Comparison of ENCODE assay signal across 16 cellular contexts in the genomic region with DNA sequence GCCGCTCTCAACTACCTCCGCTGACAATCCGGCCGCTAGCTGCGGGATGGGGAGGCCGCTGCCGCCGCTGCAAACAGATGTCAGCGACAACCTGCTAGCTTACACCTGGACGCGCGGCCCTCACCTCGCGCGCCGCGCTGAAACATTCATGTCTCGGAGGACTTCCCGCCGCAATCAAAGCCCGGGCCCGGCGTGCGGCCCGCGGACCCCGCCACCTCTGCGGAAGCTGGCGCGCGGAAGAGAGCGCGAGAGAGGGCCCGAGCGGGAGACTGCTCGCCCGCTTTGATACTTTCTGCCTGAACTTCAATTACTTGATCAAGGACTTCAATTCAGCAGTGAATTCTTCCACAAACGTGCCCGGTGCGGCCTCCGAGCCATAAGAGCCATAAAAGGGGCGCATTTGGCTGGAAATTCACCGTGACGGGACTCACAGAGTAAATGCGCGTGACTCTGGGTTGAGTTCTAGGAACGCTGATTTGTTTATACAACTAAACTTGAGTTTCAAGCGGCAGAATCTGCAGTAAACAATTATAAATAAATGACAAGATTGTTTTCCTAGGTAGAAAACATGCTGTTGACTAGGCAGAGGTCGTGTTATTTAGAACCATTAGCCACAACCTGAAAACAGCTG.
A peak's percentile ranks its signal among the peaks of the same experiment; 100 is the strongest.
DNase-seq lines count a peak whose midpoint lies in the region; ATAC-seq and TF ChIP-seq lines count a peak whose summit lies in the region.
"Had no signal": no experiment of that assay in that cellular context is flagged by ENCODE, and none has a peak within 500 bp of the region (broad histone marks: within the 10 kb centered on the region; RNA-seq: fewer than 3 reads in every experiment).

No MANE protein-coding gene starts in this region.

- TF ChIP-seq CTCF in Caco-2 (IDR thresholded peaks at IDR 0.05; ENCODE audit: insufficient read depth in 1 of 2, low read depth in 1 of 2, low read length in 1 of 2, severe bottlenecking in 1 of 2, unreplicated experiment in 1 of 2): no peak
- TF ChIP-seq CTCF in brain microvascular endothelial cell (IDR thresholded peaks at IDR 0.05; ENCODE audit: low read depth, low read length, missing control alignments): no peak

- H3K9me2 ChIP-seq in Karpas-422 (replicated peaks; ENCODE audit: insufficient read depth, low read length): no peaks in the 10 kb centered on the region

- no peak for ATAC-seq in GM21619 (IDR thresholded peaks at IDR 0.05; ENCODE audit: unreplicated experiment)
- no peak for ATAC-seq in GM19467 (IDR thresholded peaks at IDR 0.05; ENCODE audit: unreplicated experiment)
- no peak for ATAC-seq in activated T-cell treated with anti-CD3 and anti-CD28 coated beads, Interleukin-2, amount 50 U/mL, for 4 hours
- ATAC-seq: A549 had no signal

- DNase-seq in Caco-2: no peak
- DNase-seq in brain microvascular endothelial cell: no peak
- peak; percentile 7 for DNase-seq in iPS DF 6.9 (ENCODE audit: low read depth, low spot score)
- DNase-seq in neuronal stem cell (ENCODE audit: low spot score): peak; percentile 33
- no peak for DNase-seq in Karpas-422
- no peak for DNase-seq in activated T-cell treated with anti-CD3 and anti-CD28 coated beads, Interleukin-2, amount 50 U/mL, for 4 hours
- DNase-seq: activated CD4-positive, alpha-beta T cell treated with anti-CD3 and anti-CD28 coated beads, Interleukin-2, amount 50 U/mL, for 48 hours; activated effector memory CD4-positive, alpha-beta T cell treated with anti-CD3 and anti-CD28 coated beads, Interleukin-2, amount 50 U/mL, for 16 hours; NCI-H1930 had no signal

- no peaks in the 10 kb centered on the region for H3K27me3 Mint-ChIP-seq in Caco-2 (ENCODE audit: insufficient read depth, unreplicated experiment)
- H3K27me3 Mint-ChIP-seq in activated T-cell treated with anti-CD3 and anti-CD28 coated beads, Interleukin-2, amount 50 U/mL, for 4 hours (ENCODE audit: low read depth): no peaks in the 10 kb centered on the region

- CTCF ChIA-PET in Caco-2 (lab: Charles Lee): no interaction called here

- H2AFZ ChIP-seq in neuronal stem cell (ENCODE audit: low read length) (peak overlapping the region; percentile 59), Karpas-422 (ENCODE audit: low read length) (no peak overlapping the region)

- no peak overlapping the region for H2BK12ac ChIP-seq in neuronal stem cell (ENCODE audit: low read length)

- H3K79me2 ChIP-seq in Karpas-422 (ENCODE audit: low read length): no peaks in the 10 kb centered on the region

- H3K4me1 ChIP-seq in Caco-2: no peaks in the 10 kb centered on the region
- no peaks in the 10 kb centered on the region for H3K4me1 ChIP-seq in iPS DF 6.9 (ENCODE audit: control insufficient read depth, insufficient read depth, low read length)
- peaks cover 0 to 2% of the 10 kb centered on the region in 2 donors for H3K4me1 ChIP-seq in neuronal stem cell (ENCODE audit: control insufficient read depth in 2 of 2, insufficient read depth in 1 of 2, low read depth in 1 of 2, low read length in 2 of 2)
- H3K4me1 ChIP-seq in Karpas-422 (ENCODE audit: low read length): no peaks in the 10 kb centered on the region
- H3K4me1 ChIP-seq: A549 had no signal

- peak overlapping the region; percentile 12 for H3K4me3 Mint-ChIP-seq in Caco-2 (ENCODE audit: unreplicated experiment)
- H3K4me3 Mint-ChIP-seq in activated T-cell treated with anti-CD3 and anti-CD28 coated beads, Interleukin-2, amount 50 U/mL, for 4 hours: no peak overlapping the region
- H3K4me3 Mint-ChIP-seq: T-helper 2 cell treated with Interferon-gamma antibody and Interleukin-4, amounts not matched to agents 5 μg/mL and 100 μg/mL, for 36 hours had no signal

- no peak overlapping the region for H3K23ac ChIP-seq in neuronal stem cell (ENCODE audit: low read depth, low read length, poor library complexity)

- no peak overlapping the region for H4K8ac ChIP-seq in neuronal stem cell (ENCODE audit: low read depth, low read length)

- H3K9ac ChIP-seq in neuronal stem cell (ENCODE audit: low read depth, low read length, poor library complexity): peak overlapping the region; percentile 45
- H3K9ac ChIP-seq in Karpas-422 (ENCODE audit: low read length): no peak overlapping the region
- H3K9ac ChIP-seq: KMS-11 had no signal

- WGBS in iPS DF 6.9 (ENCODE audit: insufficient coverage, insufficient read length): no CpG with 5 or more reads among the region's 49 CpGs
- WGBS in neuronal stem cell (ENCODE audit: extremely low coverage in 2 of 2, insufficient read length in 2 of 2, insufficient replicate concordance in 1 of 2), 2 donors: no CpG with 5 or more reads among the region's 49 CpGs

- peak overlapping the region; percentile 67 for H2BK5ac ChIP-seq in neuronal stem cell (ENCODE audit: low read length)

- no peak overlapping the region for H3K27ac ChIP-seq in brain microvascular endothelial cell
- no peak overlapping the region for H3K27ac ChIP-seq in iPS DF 6.9 (ENCODE audit: low read length)
- H3K27ac ChIP-seq in neuronal stem cell (replicated peaks; ENCODE audit: low read length): no peak overlapping the region
- no peak overlapping the region for H3K27ac ChIP-seq in Karpas-422 (ENCODE audit: low read length)
- H3K27ac ChIP-seq: A549, epithelial cell of prostate, KMS-11, skin epidermis had no signal

- H3K79me1 ChIP-seq in neuronal stem cell (ENCODE audit: low read depth, low read length): no peaks in the 10 kb centered on the region

- no peak overlapping the region for H3K27ac Mint-ChIP-seq in Caco-2 (ENCODE audit: unreplicated experiment)
- H3K27ac Mint-ChIP-seq: T-helper 2 cell treated with Interferon-gamma antibody and Interleukin-4, amounts not matched to agents 5 μg/mL and 100 μg/mL, for 36 hours had no signal

- in situ Hi-C loops in brain microvascular endothelial cell (cut with HindIII; ENCODE audit: low pct_ligation_motif_present, low sequenced_read_pairs): no loop called here

- H3K4me2 ChIP-seq in neuronal stem cell (ENCODE audit: insufficient read depth, low read length, poor library complexity, severe bottlenecking): peak overlapping the region; percentile 61
- no peak overlapping the region for H3K4me2 ChIP-seq in Karpas-422 (ENCODE audit: low read depth, low read length, poor library complexity, severe bottlenecking)
- H3K4me2 ChIP-seq: A549, KMS-11 had no signal

- H3K9me3 Mint-ChIP-seq in Caco-2 (ENCODE audit: unreplicated experiment): no peaks in the 10 kb centered on the region
- H3K9me3 Mint-ChIP-seq in activated T-cell treated with anti-CD3 and anti-CD28 coated beads, Interleukin-2, amount 50 U/mL, for 4 hours: no peaks in the 10 kb centered on the region
- H3K9me3 Mint-ChIP-seq: T-helper 2 cell treated with Interferon-gamma antibody and Interleukin-4, amounts not matched to agents 5 μg/mL and 100 μg/mL, for 36 hours had no signal

- H4K91ac ChIP-seq in neuronal stem cell (ENCODE audit: low read depth, low read length, poor library complexity): no peak overlapping the region

- H3K36me3 ChIP-seq in Caco-2 (ENCODE audit: control insufficient read depth, insufficient read depth, low read length) (no peaks in the 10 kb centered on the region), brain microvascular endothelial cell (replicated peaks) (peaks cover 13% of the 10 kb centered on the region), iPS DF 6.9 (ENCODE audit: control insufficient read depth, insufficient read depth, low read length) (no peaks in the 10 kb centered on the region), neuronal stem cell (replicated peaks in 1 of 2; ENCODE audit: control insufficient read depth in 2 of 2, insufficient read depth in 2 of 2, low read length in 2 of 2) (peaks cover 0 to 10% of the 10 kb centered on the region in 2 donors), Karpas-422 (ENCODE audit: insufficient read depth, low read length) (no peaks in the 10 kb centered on the region)

- H3K4me3 ChIP-seq in Caco-2 (ENCODE audit: low read depth, low read length): no peak overlapping the region
- H3K4me3 ChIP-seq in brain microvascular endothelial cell (ENCODE audit: low read depth, low read length): peak overlapping the region; percentile 33
- H3K4me3 ChIP-seq in iPS DF 6.9 (ENCODE audit: low read length): peak overlapping the region; percentile 17; the same call in 1 of the 2 replicates
- peak overlapping the region; percentile 23 to 67 for H3K4me3 ChIP-seq in neuronal stem cell (ENCODE audit: low read length in 2 of 2)
- H3K4me3 ChIP-seq in Karpas-422 (ENCODE audit: low read length): no peak overlapping the region
- H3K4me3 ChIP-seq: A549 had no signal

- H3K18ac ChIP-seq in neuronal stem cell (ENCODE audit: low read length): no peak overlapping the region

- POLR2A ChIA-PET in Caco-2 (lab: Charles Lee): no interaction called here

- H3K36me3 Mint-ChIP-seq in Caco-2 (ENCODE audit: insufficient read depth, unreplicated experiment): no peaks in the 10 kb centered on the region
- H3K36me3 Mint-ChIP-seq in activated T-cell treated with anti-CD3 and anti-CD28 coated beads, Interleukin-2, amount 50 U/mL, for 4 hours (ENCODE audit: insufficient read depth): peaks cover 17% of the 10 kb centered on the region

- no peak overlapping the region for H2BK120ac ChIP-seq in neuronal stem cell (ENCODE audit: low read depth, low read length)

- no peak overlapping the region for H3K14ac ChIP-seq in neuronal stem cell (ENCODE audit: low read length)

- no peaks in the 10 kb centered on the region for H3K4me1 Mint-ChIP-seq in Caco-2 (ENCODE audit: low read depth, unreplicated experiment)
- H3K4me1 Mint-ChIP-seq in activated T-cell treated with anti-CD3 and anti-CD28 coated beads, Interleukin-2, amount 50 U/mL, for 4 hours (ENCODE audit: low read depth): no peaks in the 10 kb centered on the region

- no peaks in the 10 kb centered on the region for H4K20me1 ChIP-seq in Karpas-422 (ENCODE audit: insufficient read depth, low read depth, low read length)

- H3K27me3 ChIP-seq in Caco-2 (replicated peaks; ENCODE audit: control insufficient read depth, insufficient read depth, low read length) (no peaks in the 10 kb centered on the region), brain microvascular endothelial cell (replicated peaks) (no peaks in the 10 kb centered on the region), iPS DF 6.9 (ENCODE audit: control insufficient read depth, insufficient read depth, low read length) (no peaks in the 10 kb centered on the region), neuronal stem cell (ENCODE audit: control insufficient read depth in 3 of 3, insufficient read depth in 3 of 3, low read depth in 1 of 3, low read length in 3 of 3) (no peaks in the 10 kb centered on the region), Karpas-422 (ENCODE audit: low read length) (no peaks in the 10 kb centered on the region)

- no peak overlapping the region for H2BK15ac ChIP-seq in neuronal stem cell (ENCODE audit: low read length)

- H3K4ac ChIP-seq in neuronal stem cell (ENCODE audit: low read length): no peak overlapping the region

- no peak overlapping the region for H2AK5ac ChIP-seq in neuronal stem cell (ENCODE audit: low read depth, low read length)

- H3K9me3 ChIP-seq in Caco-2 (no peaks in the 10 kb centered on the region), iPS DF 6.9 (ENCODE audit: control insufficient read depth, insufficient read depth, low read length) (no peaks in the 10 kb centered on the region), neuronal stem cell (replicated peaks in 1 of 2; ENCODE audit: control insufficient read depth in 2 of 2, insufficient read depth in 1 of 2, low read depth in 1 of 2, low read length in 2 of 2) (no peaks in the 10 kb centered on the region), Karpas-422 (ENCODE audit: low read length) (no peaks in the 10 kb centered on the region)
- H3K9me3 ChIP-seq: A549 had no signal

- no TSS peak for BruUV-seq in Caco-2 (replicated peaks; lab: Mats Ljungman, UMichigan)

- intact Hi-C loops in Caco-2 (cut with micrococcal nuclease; ENCODE audit: unreplicated experiment): no loop called here

Comparison
In these comparisons a context has a peak if more than half of its experiments do, and no peak if none do; other contexts are left out.
1. DNase-seq: peak in iPS DF 6.9 (single experiment) and neuronal stem cell (single experiment); none in Caco-2 (0 of 2), brain microvascular endothelial cell (single experiment), Karpas-422 (single experiment) and activated T-cell treated with anti-CD3 and anti-CD28 coated beads, Interleukin-2, amount 50 U/mL, for 4 hours (single experiment).
2. H3K4me3 ChIP-seq: peak in brain microvascular endothelial cell (single experiment), iPS DF 6.9 (single experiment) and neuronal stem cell (2 of 2); none in Caco-2 (single experiment) and Karpas-422 (single experiment).